In genomic region chr11:133714471-133715375, GRCh38 we compare ENCODE assay signal across 22 cellular contexts.
"Had no signal": no experiment of that assay in that cellular context is flagged by ENCODE, and none has a peak within 500 bp of the region (broad histone marks: within the 10 kb centered on the region; RNA-seq: fewer than 3 reads in every experiment).

No MANE protein-coding gene starts in this region.

- H3K36me3 Mint-ChIP-seq: memory B cell, mesothelial cell of epicardium, natural killer cell, type B pancreatic cell had no signal

- H3K27ac Mint-ChIP-seq: endodermal cell, memory B cell, mesothelial cell of epicardium, natural killer cell, progenitor cell of endocrine pancreas had no signal

- H3K4me1 ChIP-seq: foreskin keratinocyte, lower lobe of right lung, pancreas had no signal

- DNase-seq: dermis blood vessel endothelial cell; effector CD4-positive, alpha-beta T cell; endodermal cell; erythroblast; foreskin keratinocyte; kidney; left cardiac atrium; left ventricle myocardium inferior; lower lobe of right lung; natural killer cell; occipital lobe; pancreas; right cardiac atrium; small intestine; stimulated activated CD4-positive, alpha-beta T cell treated with anti-CD3 and anti-CD28 coated beads, Interleukin-12 subunit alpha, Interleukin-12 subunit beta, amount 100 ng/mL, for 4 hours; stimulated activated CD4-positive, alpha-beta T cell treated with anti-CD3 and anti-CD28 coated beads, Interleukin-2, amount 100 ng/mL, for 48 hours; stimulated activated naive CD4-positive, alpha-beta T cell treated with Interleukin-2 at 50 U/mL for 16 hours had no signal

- H3K4me1 Mint-ChIP-seq: memory B cell, mesothelial cell of epicardium, natural killer cell had no signal

- H3K9me3 ChIP-seq: left ventricle myocardium inferior, lower lobe of right lung, pancreas had no signal

- ATAC-seq: foreskin keratinocyte, left cardiac atrium, lower lobe of right lung, natural killer cell, pancreas, right cardiac atrium had no signal

- H3K36me3 ChIP-seq: left ventricle myocardium inferior, lower lobe of right lung, pancreas had no signal

- H3K9me3 Mint-ChIP-seq: endodermal cell, memory B cell, mesothelial cell of epicardium, neural crest cell, type B pancreatic cell had no signal

- H3K27me3 Mint-ChIP-seq: memory B cell had no signal

- H3K4me3 Mint-ChIP-seq: endodermal cell, memory B cell, mesothelial cell of epicardium, natural killer cell, neural crest cell, type B pancreatic cell had no signal

- H3K27ac ChIP-seq: foreskin keratinocyte, left ventricle myocardium inferior, lower lobe of right lung, pancreas had no signal

- H3K27me3 ChIP-seq: foreskin keratinocyte, pancreas had no signal

- H3K4me3 ChIP-seq: left ventricle myocardium inferior, lower lobe of right lung, pancreas had no signal
